ENCODE assay signal across 25 cellular contexts in genomic region chr5:91706785-91707520, GRCh38.
A peak's percentile ranks its signal among the peaks of the same experiment; 100 is the strongest.
DNase-seq lines count a peak whose midpoint lies in the region; ATAC-seq, FAIRE-seq and TF ChIP-seq lines count a peak whose summit lies in the region.
"Had no signal": no experiment of that assay in that cellular context is flagged by ENCODE, and none has a peak within 500 bp of the region (broad histone marks: within the 10 kb centered on the region; RNA-seq: fewer than 3 reads in every experiment).

No MANE protein-coding gene starts in this region.

- H3K9me3 ChIP-seq in astrocyte (ENCODE audit: insufficient read depth, low read depth, low read length), result no peaks in the 10 kb centered on the region
- H3K9me3 ChIP-seq: BE2C, body of pancreas, SJCRH30, transverse colon had no signal

- H3K36me3 ChIP-seq in astrocyte (ENCODE audit: insufficient read depth, low read length), result no peaks in the 10 kb centered on the region
- H3K36me3 ChIP-seq: BE2C, SJCRH30, transverse colon had no signal

- H3K9me3 Mint-ChIP-seq in astrocyte (ENCODE audit: unreplicated experiment) (peaks cover 2% of the 10 kb centered on the region), osteocyte (ENCODE audit: unreplicated experiment) (peaks cover 8% of the 10 kb centered on the region)
- H3K9me3 Mint-ChIP-seq: activated B cell treated with CpG ODN at 0.5 μM for 24 hours; activated CD4-positive, alpha-beta T cell treated with anti-CD3 and anti-CD28 coated beads, Interleukin-2, amount 10 ng/mL, durations not matched to agents 7 days and 5 days; activated naive CD8-positive, alpha-beta T cell treated with anti-CD3 and anti-CD28 coated beads, Interleukin-2, amount 10 ng/mL, durations not matched to agents 7 days and 5 days had no signal

- no peaks in the 10 kb centered on the region for H3K4me1 ChIP-seq in astrocyte (ENCODE audit: insufficient read depth, low read length)
- H3K4me1 ChIP-seq: BE2C, body of pancreas, transverse colon had no signal

- H3K4me2 ChIP-seq in astrocyte (ENCODE audit: low read length), result peak overlapping the region; percentile 12

- H3K4me3 Mint-ChIP-seq in astrocyte (ENCODE audit: unreplicated experiment) (no peak overlapping the region), osteocyte (ENCODE audit: unreplicated experiment) (no peak overlapping the region)
- H3K4me3 Mint-ChIP-seq: activated B cell treated with CpG ODN at 0.5 μM for 24 hours; activated CD4-positive, alpha-beta T cell treated with anti-CD3 and anti-CD28 coated beads, Interleukin-2, amount 10 ng/mL, durations not matched to agents 7 days and 5 days; activated naive CD8-positive, alpha-beta T cell treated with anti-CD3 and anti-CD28 coated beads, Interleukin-2, amount 10 ng/mL, durations not matched to agents 7 days and 5 days; activated T-cell treated with anti-CD3 and anti-CD28 coated beads, Interleukin-2, amount 50 U/mL, for 4 hours; CD8-positive, alpha-beta T cell had no signal

- H3K9ac ChIP-seq in astrocyte (ENCODE audit: low read length), result no peak overlapping the region

- no peaks in the 10 kb centered on the region for H3K79me2 ChIP-seq in astrocyte (ENCODE audit: insufficient read depth, low read length)

- no peak for TF ChIP-seq CTCF in astrocyte (IDR thresholded peaks at IDR 0.05; ENCODE audit: insufficient read depth, low read depth, low read length)
- TF ChIP-seq CTCF in osteocyte (IDR thresholded peaks at IDR 0.05), result no peak

- H3K27ac Mint-ChIP-seq in astrocyte (ENCODE audit: unreplicated experiment) (no peak overlapping the region), osteocyte (ENCODE audit: unreplicated experiment) (peak overlapping the region; percentile 50)
- H3K27ac Mint-ChIP-seq: activated B cell treated with CpG ODN at 0.5 μM for 24 hours; activated CD4-positive, alpha-beta T cell treated with anti-CD3 and anti-CD28 coated beads, Interleukin-2, amount 10 ng/mL, durations not matched to agents 7 days and 5 days; activated naive CD8-positive, alpha-beta T cell treated with anti-CD3 and anti-CD28 coated beads, Interleukin-2, amount 10 ng/mL, durations not matched to agents 7 days and 5 days; CD8-positive, alpha-beta T cell had no signal

- no peak for ATAC-seq in GM18909 (IDR thresholded peaks at IDR 0.05; ENCODE audit: poor library complexity, unreplicated experiment)
- no peak for ATAC-seq in GM21825 (IDR thresholded peaks at IDR 0.05; ENCODE audit: unreplicated experiment)
- ATAC-seq in left lobe of liver, result no peak
- ATAC-seq: activated T-cell treated with anti-CD3 and anti-CD28 coated beads, Interleukin-2, amount 50 U/mL, for 4 hours; body of pancreas; CD8-positive, alpha-beta T cell; HCT116; left ventricle myocardium superior; sciatic nerve had no signal

- H3K4me1 Mint-ChIP-seq in astrocyte (ENCODE audit: low read depth, unreplicated experiment), result peaks cover 4% of the 10 kb centered on the region
- H3K4me1 Mint-ChIP-seq in osteocyte (ENCODE audit: unreplicated experiment), result peaks cover 20% of the 10 kb centered on the region
- H3K4me1 Mint-ChIP-seq: activated B cell treated with CpG ODN at 0.5 μM for 24 hours; activated CD4-positive, alpha-beta T cell treated with anti-CD3 and anti-CD28 coated beads, Interleukin-2, amount 10 ng/mL, durations not matched to agents 7 days and 5 days; activated naive CD8-positive, alpha-beta T cell treated with anti-CD3 and anti-CD28 coated beads, Interleukin-2, amount 10 ng/mL, durations not matched to agents 7 days and 5 days had no signal

- H3K27me3 ChIP-seq in astrocyte (ENCODE audit: insufficient read depth, low read length), result no peaks in the 10 kb centered on the region
- H3K27me3 ChIP-seq: BE2C, body of pancreas, SJCRH30, transverse colon had no signal

- no peaks in the 10 kb centered on the region for H4K20me1 ChIP-seq in astrocyte (ENCODE audit: insufficient read depth, low read length)

- H3K36me3 Mint-ChIP-seq in astrocyte (ENCODE audit: low read depth, unreplicated experiment) (no peaks in the 10 kb centered on the region), osteocyte (ENCODE audit: unreplicated experiment) (no peaks in the 10 kb centered on the region)
- H3K36me3 Mint-ChIP-seq: activated naive CD8-positive, alpha-beta T cell treated with anti-CD3 and anti-CD28 coated beads, Interleukin-2, amount 10 ng/mL, durations not matched to agents 7 days and 5 days; CD8-positive, alpha-beta T cell had no signal

- H3K27me3 Mint-ChIP-seq in astrocyte (ENCODE audit: low read depth, unreplicated experiment) (no peaks in the 10 kb centered on the region), osteocyte (ENCODE audit: unreplicated experiment) (no peaks in the 10 kb centered on the region)
- H3K27me3 Mint-ChIP-seq: activated B cell treated with CpG ODN at 0.5 μM for 24 hours; activated CD4-positive, alpha-beta T cell treated with anti-CD3 and anti-CD28 coated beads, Interleukin-2, amount 10 ng/mL, durations not matched to agents 7 days and 5 days had no signal

- H3K27ac ChIP-seq in astrocyte (ENCODE audit: low read depth, low read length), result no peak overlapping the region
- H3K27ac ChIP-seq: body of pancreas, SJCRH30, transverse colon had no signal

- H3K4me3 ChIP-seq in astrocyte (ENCODE audit: insufficient read depth, low read depth, low read length), result no peak overlapping the region
- H3K4me3 ChIP-seq: body of pancreas, SJCRH30, transverse colon had no signal

- H2AFZ ChIP-seq in astrocyte (ENCODE audit: low read depth, low read length), result no peak overlapping the region

- FAIRE-seq in astrocyte (lab: Jason Lieb, UNC), result no peak
- FAIRE-seq: GM18507, keratinocyte had no signal

- peak; percentile 23 for DNase-seq in HS-27A (ENCODE audit: low read depth)
- DNase-seq in astrocyte (ENCODE audit: low read depth), result peak; percentile 59
- DNase-seq in fibroblast of gingiva (ENCODE audit: low read depth), result peak; percentile 15
- DNase-seq in osteocyte (ENCODE audit: extremely low spot score, unreplicated experiment), result no peak
- DNase-seq in SIG-M5 treated with dmso at 0.1 percent for 504 hours (lab: John Stamatoyannopoulos, UW; ENCODE audit: unreplicated experiment), result no peak
- DNase-seq in left lobe of liver (ENCODE audit: low spot score), result no peak
- DNase-seq: activated B cell treated with CpG ODN at 0.5 μM for 24 hours; activated CD4-positive, alpha-beta T cell treated with anti-CD3 and anti-CD28 coated beads, Interleukin-2, amount 10 ng/mL, durations not matched to agents 7 days and 5 days; activated gamma-delta T cell; activated naive CD8-positive, alpha-beta T cell treated with anti-CD3 and anti-CD28 coated beads, Interleukin-2, amount 10 ng/mL, durations not matched to agents 7 days and 5 days; activated T-cell treated with anti-CD3 and anti-CD28 coated beads, Interleukin-2, amount 50 U/mL, for 4 hours; BE2C; body of pancreas; CD8-positive, alpha-beta T cell; left ventricle myocardium superior; NCI-H82; SJCRH30; stimulated activated CD4-positive, alpha-beta T cell treated with anti-CD3 and anti-CD28 coated beads, Interleukin-4, amount 100 ng/mL, for 24 hours; transverse colon had no signal

Comparison
In these comparisons a context has a peak if more than half of its experiments do, and no peak if none do; other contexts are left out.
1. DNase-seq: peak in HS-27A (single experiment), astrocyte (single experiment) and fibroblast of gingiva (single experiment); none in osteocyte (single experiment), SIG-M5 treated with dmso at 0.1 percent for 504 hours (single experiment) and left lobe of liver (single experiment).